Comparison of ENCODE assay signal across 25 cellular contexts in the genomic region with DNA sequence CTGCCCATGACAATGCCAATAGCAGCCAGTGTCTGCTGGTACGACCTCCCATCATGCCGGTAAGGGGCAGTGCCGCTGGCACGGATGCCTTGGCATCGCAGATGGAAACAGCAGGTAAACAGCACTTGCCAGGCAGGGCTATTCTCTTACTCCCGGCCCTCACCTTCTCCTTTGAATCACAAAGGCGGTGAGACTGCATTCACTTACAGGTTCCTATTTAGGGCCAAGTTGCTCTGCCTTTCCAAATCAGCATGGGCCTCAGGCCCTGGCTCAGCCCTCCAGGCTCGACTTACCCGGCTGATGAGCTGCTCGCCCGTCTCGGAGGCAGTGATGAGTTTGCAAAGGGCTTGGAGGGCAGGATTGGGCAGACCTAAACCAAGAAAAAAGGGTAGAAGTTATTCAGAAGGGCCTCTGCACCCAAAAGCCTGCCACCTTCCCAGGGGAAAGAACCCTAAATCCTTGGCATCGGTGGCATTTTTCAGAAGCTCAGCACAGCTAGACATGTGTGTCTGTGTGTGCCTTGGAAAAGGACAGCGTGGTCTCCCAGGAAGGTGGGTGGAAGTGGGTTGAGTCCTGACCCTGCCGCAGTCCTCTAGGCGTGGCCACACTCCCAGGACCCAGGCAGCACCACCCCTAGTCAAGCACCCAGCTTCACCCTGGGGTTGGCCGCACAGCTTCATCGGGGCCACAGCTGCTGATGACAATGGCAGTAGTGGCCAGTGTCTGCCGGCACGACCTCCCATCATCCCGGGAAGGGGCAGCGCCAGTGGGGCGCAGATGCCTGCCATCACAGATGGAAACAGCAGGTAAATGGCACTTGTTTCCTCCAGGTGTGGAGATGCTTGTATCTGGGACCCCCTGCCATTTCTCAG.
DNase-seq lines count a peak whose midpoint lies in the region; ATAC-seq, FAIRE-seq and TF ChIP-seq lines count a peak whose summit lies in the region.
"Had no signal": no experiment of that assay in that cellular context is flagged by ENCODE, and none has a peak within 500 bp of the region (broad histone marks: within the 10 kb centered on the region; RNA-seq: fewer than 3 reads in every experiment).

No MANE protein-coding gene starts in this region.

- TF ChIP-seq EP300 in suprapubic skin (IDR thresholded peaks at IDR 0.05) = no peak

- BruUV-seq in OCI-LY7 (replicated peaks; lab: Mats Ljungman, UMichigan) = no TSS peak

- H3K27ac ChIP-seq in heart left ventricle (peak overlapping the region in 1 of 12 donors; percentile 70), OCI-LY7 (ENCODE audit: low read depth, low read length, poor library complexity, severe bottlenecking) (peak overlapping the region; percentile 96), kidney (ENCODE audit: low read depth in 2 of 2, low read length in 2 of 2) (no peak overlapping the region), suprapubic skin (no peak overlapping the region)

- FAIRE-seq in kidney (lab: Jason Lieb, UNC) = no peak
- FAIRE-seq: astrocyte, GM12891 had no signal

- no peak for TF ChIP-seq POLR2A in heart left ventricle (IDR thresholded peaks at IDR 0.05)
- TF ChIP-seq POLR2A in suprapubic skin (IDR thresholded peaks at IDR 0.05) = no peak

- no peak overlapping the region for H3K4me3 ChIP-seq in heart left ventricle
- peak overlapping the region; percentile 53 for H3K4me3 ChIP-seq in OCI-LY7 (ENCODE audit: low read depth, low read length, poor library complexity, severe bottlenecking)
- H3K4me3 ChIP-seq in kidney (ENCODE audit: low read length in 2 of 2) = no peak overlapping the region
- no peak overlapping the region for H3K4me3 ChIP-seq in suprapubic skin
- H3K4me3 ChIP-seq: HAP-1 had no signal

- H3K36me3 ChIP-seq in heart left ventricle (peaks cover 0 to 62% (median 41%) of the 10 kb centered on the region in 9 donors), OCI-LY7 (ENCODE audit: insufficient read depth, low read length) (no peaks in the 10 kb centered on the region), kidney (ENCODE audit: control insufficient read depth in 1 of 2, insufficient read depth in 2 of 2, low read length in 2 of 2) (peaks cover 3 to 14% of the 10 kb centered on the region in 2 donors), suprapubic skin (peaks cover 38% of the 10 kb centered on the region)

- H3K79me2 ChIP-seq in OCI-LY7 (ENCODE audit: insufficient read depth, low read depth, low read length) = no peaks in the 10 kb centered on the region

- H3K4me1 ChIP-seq in heart left ventricle (peaks cover 2 to 22% (median 14%) of the 10 kb centered on the region in 12 donors), OCI-LY7 (ENCODE audit: insufficient read depth, low read length, poor library complexity, severe bottlenecking) (peaks cover 85% of the 10 kb centered on the region), kidney (ENCODE audit: control insufficient read depth in 1 of 2, insufficient read depth in 1 of 2, low read depth in 1 of 2, low read length in 2 of 2) (no peaks in the 10 kb centered on the region), suprapubic skin (peaks cover 5% of the 10 kb centered on the region)
- H3K4me1 ChIP-seq: Caco-2, HAP-1 had no signal

- no peaks in the 10 kb centered on the region for H4K20me1 ChIP-seq in OCI-LY7 (ENCODE audit: insufficient read depth, low read length)

- TF ChIP-seq CTCF in heart left ventricle (IDR thresholded peaks at IDR 0.05) (no peak), OCI-LY7 (conservative IDR thresholded peaks at IDR 0.05; ENCODE audit: low read length) (no peak), kidney (IDR thresholded peaks at IDR 0.05; ENCODE audit: borderline replicate concordance, extremely low read depth, insufficient read depth) (no peak), suprapubic skin (IDR thresholded peaks at IDR 0.05) (no peak)

- H2AFZ ChIP-seq in OCI-LY7 (ENCODE audit: low read length) = peak overlapping the region; percentile 33; the same call in 1 of the 2 replicates

- H3K9me3 ChIP-seq in heart left ventricle (no peaks in the 10 kb centered on the region), OCI-LY7 (ENCODE audit: low read length) (no peaks in the 10 kb centered on the region), kidney (ENCODE audit: control insufficient read depth in 1 of 2, low read length in 2 of 2) (no peaks in the 10 kb centered on the region), suprapubic skin (no peaks in the 10 kb centered on the region)
- H3K9me3 ChIP-seq: Caco-2, HAP-1 had no signal

- no peaks in the 10 kb centered on the region for H3K9me2 ChIP-seq in OCI-LY7 (ENCODE audit: insufficient read depth, low read length)

- DNase-seq in heart left ventricle = peak in 3 of 5 donors; percentile 5 to 47 (median 10)
- no peak for DNase-seq in Right ventricle myocardium inferior (ENCODE audit: missing footprints)
- DNase-seq in OCI-LY7 (ENCODE audit: low spot score) = no peak
- peak; percentile 51 for DNase-seq in kidney
- peak; percentile 54 to 78 for DNase-seq in suprapubic skin (ENCODE audit: low spot score in 2 of 2)
- no peak for DNase-seq in NCI-H2029 treated with DMSO at 0.1 percent for 48 hours (lab: John Stamatoyannopoulos, UW)
- DNase-seq in NCI-H524 treated with DMSO at 0.1 percent for 48 hours (lab: John Stamatoyannopoulos, UW) = no peak
- DNase-seq in A172 (ENCODE audit: low spot score) = no peak
- DNase-seq: activated CD4-positive, alpha-beta memory T cell treated with anti-CD3 and anti-CD28 coated beads for 36 hours; activated naive CD4-positive, alpha-beta T cell treated with anti-CD3 and anti-CD28 coated beads, Interleukin-2, amount 50 U/mL, for 16 hours; central memory CD4-positive, alpha-beta T cell; mesendoderm; NCI-H1092 treated with DMSO at 0.1 percent for 48 hours; NCI-H2081; NCI-H345; NCI-H774; SHP77; stimulated activated CD4-positive, alpha-beta T cell treated with anti-CD3 and anti-CD28 coated beads, Interleukin-12 subunit alpha, Interleukin-12 subunit beta, amount 100 ng/mL, for 4 hours; stimulated activated CD4-positive, alpha-beta T cell treated with anti-CD3 and anti-CD28 coated beads, Interleukin-4, amount 100 ng/mL, for 4 hours; stimulated activated naive CD4-positive, alpha-beta T cell treated with Interleukin-2 at 50 U/mL for 16 hours; T-helper 9 cell had no signal

- H3K27me3 ChIP-seq in heart left ventricle (no peaks in the 10 kb centered on the region), suprapubic skin (no peaks in the 10 kb centered on the region)

- POLR2A ChIA-PET in OCI-LY7 (lab: Charles Lee) = interaction anchor here (0.8 to 2.0 kb wide), 3 partner anchors 11 to 99 kb away, joined by 3 to 12 read pairs (median 4); a partner anchor contains a TSS

- CTCF ChIA-PET in OCI-LY7 (lab: Charles Lee; ENCODE audit: unreplicated experiment) = interaction anchor here (0.5 to 2.0 kb wide), 3 partner anchors 73 to 826 kb away, joined by 3 to 10 read pairs (median 4); a partner anchor contains a TSS

- ATAC-seq in heart left ventricle = no peak
- no peak for ATAC-seq in Right ventricle myocardium inferior

- H3K4me2 ChIP-seq in OCI-LY7 (ENCODE audit: low read length) = peak overlapping the region; percentile 84

- WGBS in heart left ventricle, 4 donors = 89 to 96% (median 94%) methylated on average over 21 to 23 of the region's 23 CpGs
- WGBS in suprapubic skin = 87% methylated on average over 23 of the region's 23 CpGs

- no peak overlapping the region for H3K9ac ChIP-seq in kidney (ENCODE audit: low read length in 2 of 2)

- intact Hi-C loops in heart left ventricle (cut with DNase I) (loop anchor here in 1 of 10 donors (10.0 kb wide), 1 partner anchor 68 kb away; no protein-coding TSS in a partner anchor), Right ventricle myocardium inferior (cut with DNase I) (no loop called here), OCI-LY7 (cut with micrococcal nuclease; ENCODE audit: unreplicated experiment) (loop anchor here (1.0 kb wide), 1 partner anchor 73 kb away; a partner anchor contains a TSS), kidney (cut with DNase I) (no loop called here)

Comparison
In these comparisons a context has a peak if more than half of its experiments do, and no peak if none do; other contexts are left out.
1. DNase-seq: peak in heart left ventricle (3 of 5), kidney (single experiment) and suprapubic skin (2 of 2); none in Right ventricle myocardium inferior (single experiment), OCI-LY7 (single experiment), NCI-H2029 treated with DMSO at 0.1 percent for 48 hours (single experiment), NCI-H524 treated with DMSO at 0.1 percent for 48 hours (single experiment) and A172 (single experiment).